Comparison of ENCODE assay signal across 1 cellular context in genomic region chr7:112212516-112213036, GRCh38.
TF ChIP-seq lines count a peak whose summit lies in the region.

No MANE protein-coding gene starts in this region.

TF ChIP-seq in K562, 482 proteins besides CTCF, POLR2A, EP300 and RAD21:
- TF ChIP-seq, protein P1, sequence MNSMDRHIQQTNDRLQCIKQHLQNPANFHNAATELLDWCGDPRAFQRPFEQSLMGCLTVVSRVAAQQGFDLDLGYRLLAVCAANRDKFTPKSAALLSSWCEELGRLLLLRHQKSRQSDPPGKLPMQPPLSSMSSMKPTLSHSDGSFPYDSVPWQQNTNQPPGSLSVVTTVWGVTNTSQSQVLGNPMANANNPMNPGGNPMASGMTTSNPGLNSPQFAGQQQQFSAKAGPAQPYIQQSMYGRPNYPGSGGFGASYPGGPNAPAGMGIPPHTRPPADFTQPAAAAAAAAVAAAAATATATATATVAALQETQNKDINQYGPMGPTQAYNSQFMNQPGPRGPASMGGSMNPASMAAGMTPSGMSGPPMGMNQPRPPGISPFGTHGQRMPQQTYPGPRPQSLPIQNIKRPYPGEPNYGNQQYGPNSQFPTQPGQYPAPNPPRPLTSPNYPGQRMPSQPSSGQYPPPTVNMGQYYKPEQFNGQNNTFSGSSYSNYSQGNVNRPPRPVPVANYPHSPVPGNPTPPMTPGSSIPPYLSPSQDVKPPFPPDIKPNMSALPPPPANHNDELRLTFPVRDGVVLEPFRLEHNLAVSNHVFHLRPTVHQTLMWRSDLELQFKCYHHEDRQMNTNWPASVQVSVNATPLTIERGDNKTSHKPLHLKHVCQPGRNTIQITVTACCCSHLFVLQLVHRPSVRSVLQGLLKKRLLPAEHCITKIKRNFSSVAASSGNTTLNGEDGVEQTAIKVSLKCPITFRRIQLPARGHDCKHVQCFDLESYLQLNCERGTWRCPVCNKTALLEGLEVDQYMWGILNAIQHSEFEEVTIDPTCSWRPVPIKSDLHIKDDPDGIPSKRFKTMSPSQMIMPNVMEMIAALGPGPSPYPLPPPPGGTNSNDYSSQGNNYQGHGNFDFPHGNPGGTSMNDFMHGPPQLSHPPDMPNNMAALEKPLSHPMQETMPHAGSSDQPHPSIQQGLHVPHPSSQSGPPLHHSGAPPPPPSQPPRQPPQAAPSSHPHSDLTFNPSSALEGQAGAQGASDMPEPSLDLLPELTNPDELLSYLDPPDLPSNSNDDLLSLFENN (IDR thresholded peaks at IDR 0.05; ENCODE audit: low read depth in 2 of 2, low read length in 2 of 2), result no peak
- TF ChIP-seq, protein P2, sequence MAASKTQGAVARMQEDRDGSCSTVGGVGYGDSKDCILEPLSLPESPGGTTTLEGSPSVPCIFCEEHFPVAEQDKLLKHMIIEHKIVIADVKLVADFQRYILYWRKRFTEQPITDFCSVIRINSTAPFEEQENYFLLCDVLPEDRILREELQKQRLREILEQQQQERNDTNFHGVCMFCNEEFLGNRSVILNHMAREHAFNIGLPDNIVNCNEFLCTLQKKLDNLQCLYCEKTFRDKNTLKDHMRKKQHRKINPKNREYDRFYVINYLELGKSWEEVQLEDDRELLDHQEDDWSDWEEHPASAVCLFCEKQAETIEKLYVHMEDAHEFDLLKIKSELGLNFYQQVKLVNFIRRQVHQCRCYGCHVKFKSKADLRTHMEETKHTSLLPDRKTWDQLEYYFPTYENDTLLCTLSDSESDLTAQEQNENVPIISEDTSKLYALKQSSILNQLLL (CRISPR knock-in tag; IDR thresholded peaks at IDR 0.05; ENCODE audit: borderline replicate concordance), result peak; percentile 69; the same call in 1 of the 2 replicates
- TF ChIP-seq KDM4B (IDR thresholded peaks at IDR 0.05; ENCODE audit: borderline replicate concordance in 2 of 2, low read depth in 1 of 2) (no peak), DLX4 (CRISPR knock-in tag; IDR thresholded peaks at IDR 0.05) (no peak)
- TF ChIP-seq, protein P3, sequence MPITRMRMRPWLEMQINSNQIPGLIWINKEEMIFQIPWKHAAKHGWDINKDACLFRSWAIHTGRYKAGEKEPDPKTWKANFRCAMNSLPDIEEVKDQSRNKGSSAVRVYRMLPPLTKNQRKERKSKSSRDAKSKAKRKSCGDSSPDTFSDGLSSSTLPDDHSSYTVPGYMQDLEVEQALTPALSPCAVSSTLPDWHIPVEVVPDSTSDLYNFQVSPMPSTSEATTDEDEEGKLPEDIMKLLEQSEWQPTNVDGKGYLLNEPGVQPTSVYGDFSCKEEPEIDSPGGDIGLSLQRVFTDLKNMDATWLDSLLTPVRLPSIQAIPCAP (CRISPR knock-in tag; IDR thresholded peaks at IDR 0.05; ENCODE audit: borderline replicate concordance), result no peak
